Comparison of ENCODE assay signal across 36 cellular contexts in genomic region chr11:125550780-125551179, GRCh38.
"Had no signal": no experiment of that assay in that cellular context is flagged by ENCODE, and none has a peak within 500 bp of the region (broad histone marks: within the 10 kb centered on the region; RNA-seq: fewer than 3 reads in every experiment).

No MANE protein-coding gene starts in this region.

- H3K36me3 ChIP-seq: MG63 had no signal

- DNase-seq: Kasumi-1, MG63, MM.1S, MV-4-11, NCI-H1048, NCI-H1092, NCI-H1092 treated with DMSO at 0.1 percent for 48 hours, NCI-H1105, NCI-H1105 treated with DMSO at 0.1 percent for 48 hours, NCI-H1417, NCI-H1417 treated with DMSO at 0.1 percent for 48 hours, NCI-H1436, NCI-H1436 treated with DMSO at 0.1 percent for 48 hours, NCI-H146, NCI-H1694, NCI-H1694 treated with DMSO at 0.1 percent for 48 hours, NCI-H187, NCI-H187 treated with DMSO at 0.1 percent for 48 hours, NCI-H1930, NCI-H2029, NCI-H2029 treated with DMSO at 0.1 percent for 48 hours, NCI-H2081, NCI-H2081 treated with DMSO at 0.1 percent for 48 hours, NCI-H2107, NCI-H2171, NCI-H2171 treated with DMSO at 0.1 percent for 48 hours, NCI-H2227 treated with DMSO at 0.1 percent for 48 hours, NCI-H226, NCI-H345, NCI-H446, NCI-H446 treated with DMSO at 0.1 percent for 48 hours, NCI-H510A, NCI-H510A treated with DMSO at 0.1 percent for 48 hours, NCI-H524, NCI-H524 treated with DMSO at 0.1 percent for 48 hours, NCI-H526 had no signal

- H3K4me3 ChIP-seq: MG63 had no signal
